13 cellular contexts compared by ENCODE assay signal in the genomic region with DNA sequence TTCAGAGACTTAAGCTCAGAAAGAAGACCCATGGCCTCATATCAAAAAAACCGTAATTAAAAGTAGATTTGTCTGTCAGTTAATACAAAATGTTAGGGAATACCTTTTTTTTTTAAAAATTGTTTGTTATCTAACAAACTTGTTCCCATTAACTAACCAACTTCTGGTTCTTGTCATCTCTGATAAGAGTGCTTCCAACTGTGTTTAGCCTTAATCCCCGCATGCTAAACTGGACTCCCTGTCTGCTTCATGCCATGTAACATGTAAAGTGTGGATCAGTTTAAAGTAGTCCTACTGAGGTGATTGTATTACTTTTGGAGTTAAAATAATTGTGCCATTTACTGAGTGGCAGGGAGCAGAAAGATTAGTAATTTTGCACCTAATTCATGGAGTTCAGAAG. TPM values are rescaled to one million over a fixed set of nuclear protein-coding genes. Genes with fewer than 3 reads are reported as not detected.
DNase-seq lines count a peak whose midpoint lies in the region; ATAC-seq lines count a peak whose summit lies in the region.
"Had no signal": no experiment of that assay in that cellular context is flagged by ENCODE, and none has a peak within 500 bp of the region (broad histone marks: within the 10 kb centered on the region; RNA-seq: fewer than 3 reads in every experiment).

No MANE protein-coding gene starts in this region.

- H3K9me3 Mint-ChIP-seq in activated T-cell treated with anti-CD3 and anti-CD28 coated beads, Interleukin-2, amount 50 U/mL, for 72 hours, result no peaks in the 10 kb centered on the region
- H3K9me3 Mint-ChIP-seq in stimulated activated memory B cell treated with anti-CD40 and anti-IgM and Interleukin-4, amounts not matched to agents 10 μg/mL and 1 μg/mL and 100 μg/mL, for 72 hours, result no peaks in the 10 kb centered on the region

- H3K27ac ChIP-seq in SK-N-MC, result no peak overlapping the region
- no peak overlapping the region for H3K27ac ChIP-seq in effector memory CD4-positive, alpha-beta T cell (ENCODE audit: insufficient read depth, low read length, poor library complexity, severe bottlenecking)
- H3K27ac ChIP-seq: adrenal gland, SJCRH30, vagina had no signal

- H3K36me3 Mint-ChIP-seq in activated T-cell treated with anti-CD3 and anti-CD28 coated beads, Interleukin-2, amount 50 U/mL, for 72 hours (ENCODE audit: insufficient read depth in 2 of 2), result peaks cover 20 to 24% of the 10 kb centered on the region in 2 donors
- peaks cover 4% of the 10 kb centered on the region for H3K36me3 Mint-ChIP-seq in stimulated activated memory B cell treated with anti-CD40 and anti-IgM and Interleukin-4, amounts not matched to agents 10 μg/mL and 1 μg/mL and 100 μg/mL, for 72 hours

- no peaks in the 10 kb centered on the region for H3K27me3 ChIP-seq in effector memory CD4-positive, alpha-beta T cell (replicated peaks; ENCODE audit: control insufficient read depth, insufficient read depth, low read length, poor library complexity, severe bottlenecking)
- H3K27me3 ChIP-seq: adrenal gland, SJCRH30, vagina had no signal

- H3K27me3 Mint-ChIP-seq in activated T-cell treated with anti-CD3 and anti-CD28 coated beads, Interleukin-2, amount 50 U/mL, for 72 hours (ENCODE audit: low read depth), result no peaks in the 10 kb centered on the region
- H3K27me3 Mint-ChIP-seq in stimulated activated memory B cell treated with anti-CD40 and anti-IgM and Interleukin-4, amounts not matched to agents 10 μg/mL and 1 μg/mL and 100 μg/mL, for 72 hours, result no peaks in the 10 kb centered on the region

- peak overlapping the region; percentile 97 to 98 for H3K4me3 Mint-ChIP-seq in activated T-cell treated with anti-CD3 and anti-CD28 coated beads, Interleukin-2, amount 50 U/mL, for 72 hours
- H3K4me3 Mint-ChIP-seq in stimulated activated memory B cell treated with anti-CD40 and anti-IgM and Interleukin-4, amounts not matched to agents 10 μg/mL and 1 μg/mL and 100 μg/mL, for 72 hours, result no peak overlapping the region

- DNase-seq in activated T-cell treated with anti-CD3 and anti-CD28 coated beads, Interleukin-2, amount 50 U/mL, for 72 hours, result no peak
- DNase-seq in activated T-cell treated with anti-CD3 and anti-CD28 coated beads, Interleukin-2, amount 50 U/mL, for 48 hours, result no peak
- no peak for DNase-seq in SK-N-MC (ENCODE audit: low read depth, low spot score)
- DNase-seq in effector memory CD4-positive, alpha-beta T cell, result no peak
- no peak for DNase-seq in D341Med (ENCODE audit: low spot score)
- DNase-seq in NCI-H510A (lab: John Stamatoyannopoulos, UW), result no peak
- DNase-seq: activated CD4-positive, alpha-beta T cell treated with anti-CD3 and anti-CD28 coated beads for 1 hour; adrenal gland; KBM-7; SJCRH30 had no signal

- H3K9me3 ChIP-seq in SK-N-MC (ENCODE audit: low read depth, low read length), result no peaks in the 10 kb centered on the region
- no peaks in the 10 kb centered on the region for H3K9me3 ChIP-seq in effector memory CD4-positive, alpha-beta T cell (ENCODE audit: control insufficient read depth, low read length)
- H3K9me3 ChIP-seq: adrenal gland, SJCRH30, vagina had no signal

- peaks cover 9% of the 10 kb centered on the region; the same call in 1 of the 2 replicates for H3K36me3 ChIP-seq in SK-N-MC (ENCODE audit: insufficient read depth, low read length)
- no peaks in the 10 kb centered on the region for H3K36me3 ChIP-seq in effector memory CD4-positive, alpha-beta T cell (ENCODE audit: control insufficient read depth, insufficient read depth, low read length)
- H3K36me3 ChIP-seq: adrenal gland, SJCRH30, vagina had no signal

- peak overlapping the region; percentile 32 for H3K9ac ChIP-seq in SK-N-MC (ENCODE audit: insufficient read length)

- no peak for ATAC-seq in activated T-cell treated with anti-CD3 and anti-CD28 coated beads, Interleukin-2, amount 50 U/mL, for 72 hours (replicated peaks in 1 of 2)
- no peak for ATAC-seq in stimulated activated memory B cell treated with anti-CD40 and anti-IgM and Interleukin-4, amounts not matched to agents 10 μg/mL and 1 μg/mL and 100 μg/mL, for 72 hours
- ATAC-seq in HG03135 (IDR thresholded peaks at IDR 0.05; ENCODE audit: unreplicated experiment), result no peak

- H3K27ac Mint-ChIP-seq in activated T-cell treated with anti-CD3 and anti-CD28 coated beads, Interleukin-2, amount 50 U/mL, for 72 hours, result peak overlapping the region; percentile 92
- peak overlapping the region; percentile 83 for H3K27ac Mint-ChIP-seq in stimulated activated memory B cell treated with anti-CD40 and anti-IgM and Interleukin-4, amounts not matched to agents 10 μg/mL and 1 μg/mL and 100 μg/mL, for 72 hours

- no peak overlapping the region for H3K4me3 ChIP-seq in SK-N-MC
- H3K4me3 ChIP-seq in effector memory CD4-positive, alpha-beta T cell (ENCODE audit: insufficient read depth, low read depth, low read length, poor library complexity, severe bottlenecking), result peak overlapping the region; percentile 21
- H3K4me3 ChIP-seq: adrenal gland, SJCRH30, vagina had no signal

- H3K4me1 Mint-ChIP-seq in activated T-cell treated with anti-CD3 and anti-CD28 coated beads, Interleukin-2, amount 50 U/mL, for 72 hours (ENCODE audit: low read depth), result peaks cover 85% of the 10 kb centered on the region
- peaks cover 89% of the 10 kb centered on the region for H3K4me1 Mint-ChIP-seq in stimulated activated memory B cell treated with anti-CD40 and anti-IgM and Interleukin-4, amounts not matched to agents 10 μg/mL and 1 μg/mL and 100 μg/mL, for 72 hours

- H3K4me1 ChIP-seq in effector memory CD4-positive, alpha-beta T cell (ENCODE audit: control insufficient read depth, insufficient read depth, low read length, poor library complexity, severe bottlenecking), result peaks cover 38% of the 10 kb centered on the region

RNA-seq across cellular contexts. Expression of a gene that starts 6.3 kb away (rescaled TPM):
- 10 to 100 TPM; 37.9 to 53.0 TPM for total RNA-seq in activated T-cell treated with anti-CD3 and anti-CD28 coated beads, Interleukin-2, amount 50 U/mL, for 72 hours
